Comparison of ENCODE assay signal across 1 cellular context in genomic region chr1:2229032-2229920, GRCh38.
A peak's percentile ranks its signal among the peaks of the same experiment; 100 is the strongest.
TF ChIP-seq lines count a peak whose summit lies in the region.

No MANE protein-coding gene starts in this region.

TF ChIP-seq in HEK293, 187 proteins besides CTCF, POLR2A, EP300 and RAD21 (continued from another document):
- TF ChIP-seq PRDM2 (tag by site-specific recombination; IDR thresholded peaks at IDR 0.05; ENCODE audit: borderline replicate concordance) = 0 out of 2 replicates have a peak, but pooled peaks have one; percentile 48
- 0 out of 2 replicates have a peak, but pooled peaks have one; percentile 7 for TF ChIP-seq MYNN (tag by site-specific recombination; IDR thresholded peaks at IDR 0.05; ENCODE audit: borderline replicate concordance)
- TF ChIP-seq ZNF600 (tag by site-specific recombination; IDR thresholded peaks at IDR 0.05) = peak; percentile 82
- peak; percentile 68 for TF ChIP-seq ZNF391 (tag by site-specific recombination; IDR thresholded peaks at IDR 0.05; ENCODE audit: borderline replicate concordance, low read depth)
- TF ChIP-seq WT1 (tag by site-specific recombination; IDR thresholded peaks at IDR 0.05) = 0 out of 2 replicates have a peak, but pooled peaks have one; percentile 8
- 0 out of 2 replicates have a peak, but pooled peaks have one; percentile 11 for TF ChIP-seq KLF9 (tag by site-specific recombination; IDR thresholded peaks at IDR 0.05; ENCODE audit: low read depth)
- peak; percentile 79 for TF ChIP-seq PRDM10 (tag by site-specific recombination; IDR thresholded peaks at IDR 0.05)
- no peak for TF ChIP-seq ZNF239 (tag by site-specific recombination; IDR thresholded peaks at IDR 0.05)
- 0 out of 2 replicates have a peak, but pooled peaks have one; percentile 8 for TF ChIP-seq ZNF133 (tag by site-specific recombination; IDR thresholded peaks at IDR 0.05)
- TF ChIP-seq ZNF701 (tag by site-specific recombination; IDR thresholded peaks at IDR 0.05) = no peak
- no peak for TF ChIP-seq SETDB1 (IDR thresholded peaks at IDR 0.05; ENCODE audit: insufficient read length, low read length)
- peak; percentile 87; the same call in 1 of the 2 replicates for TF ChIP-seq SCRT2 (tag by site-specific recombination; IDR thresholded peaks at IDR 0.05)
- TF ChIP-seq GLIS2 (tag by site-specific recombination; IDR thresholded peaks at IDR 0.05) = peak; percentile 85
- TF ChIP-seq ZNF707 (tag by site-specific recombination; IDR thresholded peaks at IDR 0.05) = no peak
- TF ChIP-seq KLF16 (tag by site-specific recombination; IDR thresholded peaks at IDR 0.05) = 0 out of 2 replicates have a peak, but pooled peaks have one; percentile 45
- TF ChIP-seq ZNF138 (tag by site-specific recombination; IDR thresholded peaks at IDR 0.05; ENCODE audit: borderline replicate concordance) = no peak
- TF ChIP-seq ZBTB17 (tag by site-specific recombination; IDR thresholded peaks at IDR 0.05) = peak; percentile 65
- TF ChIP-seq ZNF266 (tag by site-specific recombination; IDR thresholded peaks at IDR 0.05; ENCODE audit: low read depth) = no peak
- TF ChIP-seq BCL11A (tag by site-specific recombination; IDR thresholded peaks at IDR 0.05; ENCODE audit: low read depth) = no peak
- no peak for TF ChIP-seq ZSCAN23 (tag by site-specific recombination; IDR thresholded peaks at IDR 0.05)
- TF ChIP-seq ZEB2 (tag by site-specific recombination; IDR thresholded peaks at IDR 0.05) = peak; percentile 63; the same call in 1 of the 2 replicates
- TF ChIP-seq ZNF157 (tag by site-specific recombination; IDR thresholded peaks at IDR 0.05) = no peak
- TF ChIP-seq PRDM1 (tag by site-specific recombination; IDR thresholded peaks at IDR 0.05) = no peak
- no peak for TF ChIP-seq ZNF280C (tag by site-specific recombination; IDR thresholded peaks at IDR 0.05)
